11 cellular contexts compared by ENCODE assay signal in the genomic region with DNA sequence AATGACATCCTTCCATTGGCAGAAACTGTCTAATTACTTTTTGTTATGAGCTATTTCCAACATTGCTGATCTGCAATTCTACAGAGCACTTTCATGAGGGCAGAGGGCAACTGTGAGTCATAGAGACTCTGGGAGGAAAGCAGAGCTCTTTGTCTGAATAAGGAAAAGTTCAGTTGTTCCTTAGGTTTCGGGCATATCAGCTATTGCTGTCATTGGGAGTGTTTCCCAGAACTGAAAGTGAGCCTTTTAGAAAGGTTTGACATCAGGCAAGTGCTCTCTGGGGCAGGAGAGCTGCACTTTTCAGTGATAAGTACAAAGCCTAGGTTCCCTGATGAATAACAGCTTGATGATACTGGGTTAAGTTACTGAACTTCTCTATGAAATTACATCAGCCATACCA.
DNase-seq lines count a peak whose midpoint lies in the region; ATAC-seq and TF ChIP-seq lines count a peak whose summit lies in the region.
"Had no signal": no experiment of that assay in that cellular context is flagged by ENCODE, and none has a peak within 500 bp of the region (broad histone marks: within the 10 kb centered on the region; RNA-seq: fewer than 3 reads in every experiment).

No MANE protein-coding gene starts in this region.

- H3K27ac Mint-ChIP-seq in natural killer cell = no peak overlapping the region
- H3K27ac Mint-ChIP-seq: activated naive CD4-positive, alpha-beta T cell treated with anti-CD3 and anti-CD28 coated beads, Interleukin-2, amount 10 ng/mL, durations not matched to agents 7 days and 5 days had no signal

- H3K4me2 ChIP-seq in Karpas-422 (ENCODE audit: low read depth, low read length, poor library complexity, severe bottlenecking) = no peak overlapping the region

- no peak overlapping the region for H2AFZ ChIP-seq in Karpas-422 (ENCODE audit: low read length)

- H4K20me1 ChIP-seq in Karpas-422 (ENCODE audit: insufficient read depth, low read depth, low read length) = no peaks in the 10 kb centered on the region

- H3K79me2 ChIP-seq in Karpas-422 (ENCODE audit: low read length) = no peaks in the 10 kb centered on the region

- no peak for TF ChIP-seq CTCF in upper lobe of right lung (IDR thresholded peaks at IDR 0.05)
- TF ChIP-seq CTCF in natural killer cell (IDR thresholded peaks at IDR 0.05) = no peak

- H3K36me3 ChIP-seq in upper lobe of right lung (no peaks in the 10 kb centered on the region), Karpas-422 (ENCODE audit: insufficient read depth, low read length) (no peaks in the 10 kb centered on the region)

- ATAC-seq in upper lobe of right lung (peak; percentile 76), natural killer cell (no peak), GM18517 (IDR thresholded peaks at IDR 0.05; ENCODE audit: unreplicated experiment) (no peak)

- H3K27me3 ChIP-seq in upper lobe of right lung = no peaks in the 10 kb centered on the region
- no peaks in the 10 kb centered on the region for H3K27me3 ChIP-seq in Karpas-422 (ENCODE audit: low read length)

- no peaks in the 10 kb centered on the region for H3K9me2 ChIP-seq in Karpas-422 (replicated peaks; ENCODE audit: insufficient read depth, low read length)

- no peak overlapping the region for H3K4me3 Mint-ChIP-seq in natural killer cell
- H3K4me3 Mint-ChIP-seq: activated naive CD4-positive, alpha-beta T cell treated with anti-CD3 and anti-CD28 coated beads, Interleukin-2, amount 10 ng/mL, durations not matched to agents 7 days and 5 days; nephron progenitor cell had no signal

- H3K9me3 ChIP-seq in upper lobe of right lung (no peaks in the 10 kb centered on the region), Karpas-422 (ENCODE audit: low read length) (no peaks in the 10 kb centered on the region)

- H3K36me3 Mint-ChIP-seq in natural killer cell = no peaks in the 10 kb centered on the region
- H3K36me3 Mint-ChIP-seq: activated naive CD4-positive, alpha-beta T cell treated with anti-CD3 and anti-CD28 coated beads, Interleukin-2, amount 10 ng/mL, durations not matched to agents 7 days and 5 days had no signal

- no peak overlapping the region for H3K4me3 ChIP-seq in upper lobe of right lung
- no peak overlapping the region for H3K4me3 ChIP-seq in Karpas-422 (ENCODE audit: low read length)

- no peak overlapping the region for H3K9ac ChIP-seq in Karpas-422 (ENCODE audit: low read length)

- DNase-seq in OCI-M1 (lab: John Stamatoyannopoulos, UW) (peak; percentile 58), epithelial cell of prostate (ENCODE audit: low read depth, low spot score) (peak; percentile 43), midbrain (lab: John Stamatoyannopoulos, UW) (peak; percentile 3), upper lobe of right lung (no peak), Karpas-422 (no peak), natural killer cell (no peak), NAMALWA (ENCODE audit: low spot score) (no peak)
- DNase-seq: activated naive CD4-positive, alpha-beta T cell treated with anti-CD3 and anti-CD28 coated beads, Interleukin-2, amount 10 ng/mL, durations not matched to agents 7 days and 5 days; nephron progenitor cell; RPMI8226 had no signal

- H3K4me1 ChIP-seq in upper lobe of right lung = peaks cover 27% of the 10 kb centered on the region
- no peaks in the 10 kb centered on the region for H3K4me1 ChIP-seq in Karpas-422 (ENCODE audit: low read length)

- no peaks in the 10 kb centered on the region for H3K27me3 Mint-ChIP-seq in natural killer cell (ENCODE audit: low read depth in 2 of 2)
- H3K27me3 Mint-ChIP-seq: activated naive CD4-positive, alpha-beta T cell treated with anti-CD3 and anti-CD28 coated beads, Interleukin-2, amount 10 ng/mL, durations not matched to agents 7 days and 5 days had no signal

- H3K4me1 Mint-ChIP-seq in natural killer cell = no peaks in the 10 kb centered on the region
- H3K4me1 Mint-ChIP-seq: activated naive CD4-positive, alpha-beta T cell treated with anti-CD3 and anti-CD28 coated beads, Interleukin-2, amount 10 ng/mL, durations not matched to agents 7 days and 5 days had no signal

- intact Hi-C loops in upper lobe of right lung (cut with DNase I) = no loop called here
- intact Hi-C loops in natural killer cell (cut with micrococcal nuclease) = no loop called here

- H3K9me3 Mint-ChIP-seq in natural killer cell = peaks cover 10 to 11% of the 10 kb centered on the region in 2 donors
- H3K9me3 Mint-ChIP-seq: activated naive CD4-positive, alpha-beta T cell treated with anti-CD3 and anti-CD28 coated beads, Interleukin-2, amount 10 ng/mL, durations not matched to agents 7 days and 5 days had no signal

- H3K27ac ChIP-seq in epithelial cell of prostate = peak overlapping the region; percentile 89
- peak overlapping the region; percentile 73 for H3K27ac ChIP-seq in upper lobe of right lung
- H3K27ac ChIP-seq in Karpas-422 (ENCODE audit: low read length) = no peak overlapping the region

Comparison
In these comparisons a context has a peak if more than half of its experiments do, and no peak if none do; other contexts are left out.
1. DNase-seq: peak in OCI-M1 (single experiment), epithelial cell of prostate (single experiment) and midbrain (single experiment); none in upper lobe of right lung (single experiment), Karpas-422 (single experiment), natural killer cell (single experiment) and NAMALWA (single experiment).